27 cellular contexts compared by ENCODE assay signal in genomic region chr3:64748244-64748894, GRCh38.
A peak's percentile ranks its signal among the peaks of the same experiment; 100 is the strongest.
DNase-seq lines count a peak whose midpoint lies in the region; ATAC-seq, FAIRE-seq and TF ChIP-seq lines count a peak whose summit lies in the region.
"Had no signal": no experiment of that assay in that cellular context is flagged by ENCODE, and none has a peak within 500 bp of the region (broad histone marks: within the 10 kb centered on the region; RNA-seq: fewer than 3 reads in every experiment).

No MANE protein-coding gene starts in this region.

- H3K4me3 Mint-ChIP-seq in H9: no peak overlapping the region
- H3K4me3 Mint-ChIP-seq: activated naive CD4-positive, alpha-beta T cell treated with anti-CD3 and anti-CD28 coated beads for 36 hours; activated T-cell treated with anti-CD3 and anti-CD28 coated beads, Interleukin-2, amount 50 U/mL, for 4 hours; effector memory CD8-positive, alpha-beta T cell; naive thymus-derived CD4-positive, alpha-beta T cell; stimulated activated naive CD8-positive, alpha-beta T cell treated with anti-CD3 and anti-CD28 coated beads, Interleukin-15, amount 100 ng/mL, for 72 hours had no signal

- no peak for FAIRE-seq in GM12891 (lab: Jason Lieb, UNC)
- FAIRE-seq: colon, HepG2 had no signal

- TF ChIP-seq POLR2A in thyroid gland (IDR thresholded peaks at IDR 0.05): no peak
- no peak for TF ChIP-seq POLR2A in GM12891 (IDR thresholded peaks at IDR 0.05; ENCODE audit: low read depth, low read length)

- H2BK5ac ChIP-seq in H9 (ENCODE audit: insufficient read length, low read length) (no peak overlapping the region), neuronal stem cell (ENCODE audit: low read length) (no peak overlapping the region)

- H3K79me2 ChIP-seq in H9 (ENCODE audit: insufficient read depth, low read length) (no peaks in the 10 kb centered on the region), PC-3 (ENCODE audit: low read length) (no peaks in the 10 kb centered on the region)

- TF ChIP-seq CTCF in H9 (conservative IDR thresholded peaks at IDR 0.05) (no peak), PC-3 (conservative IDR thresholded peaks at IDR 0.05; ENCODE audit: low read depth, low read length) (no peak), thyroid gland (IDR thresholded peaks at IDR 0.05) (no peak)

- H3K27me3 ChIP-seq in H9 (ENCODE audit: insufficient read depth, low read length) (no peaks in the 10 kb centered on the region), NT2/D1 (ENCODE audit: insufficient read depth, insufficient read length) (no peaks in the 10 kb centered on the region), neuronal stem cell (ENCODE audit: control insufficient read depth in 3 of 3, insufficient read depth in 3 of 3, low read depth in 1 of 3, low read length in 3 of 3) (no peaks in the 10 kb centered on the region), PC-3 (ENCODE audit: low read length) (no peaks in the 10 kb centered on the region), thyroid gland (no peaks in the 10 kb centered on the region)
- H3K27me3 ChIP-seq: heart left ventricle, left lung had no signal

- no peaks in the 10 kb centered on the region for H3K9me3 ChIP-seq in H9 (ENCODE audit: control insufficient read depth, low read depth, low read length)
- H3K9me3 ChIP-seq in NT2/D1 (ENCODE audit: insufficient read depth, low read length): no peaks in the 10 kb centered on the region
- no peaks in the 10 kb centered on the region for H3K9me3 ChIP-seq in neuronal stem cell (replicated peaks in 1 of 2; ENCODE audit: control insufficient read depth in 2 of 2, insufficient read depth in 1 of 2, low read depth in 1 of 2, low read length in 2 of 2)
- H3K9me3 ChIP-seq in PC-3 (ENCODE audit: low read length): no peaks in the 10 kb centered on the region
- H3K9me3 ChIP-seq in thyroid gland: no peaks in the 10 kb centered on the region
- H3K9me3 ChIP-seq: left lung had no signal

- H3K4me2 ChIP-seq in H9 (ENCODE audit: insufficient read depth, insufficient read length, low read length) (peak overlapping the region; percentile 3), neuronal stem cell (ENCODE audit: insufficient read depth, low read length, poor library complexity, severe bottlenecking) (no peak overlapping the region), PC-3 (ENCODE audit: low read length) (no peak overlapping the region)

- H3K56ac ChIP-seq in H9 (ENCODE audit: insufficient read length, low read depth, low read length): no peak overlapping the region

- H3K27me3 Mint-ChIP-seq in H9 (ENCODE audit: low read depth): no peaks in the 10 kb centered on the region
- H3K27me3 Mint-ChIP-seq: effector memory CD8-positive, alpha-beta T cell; stimulated activated naive CD8-positive, alpha-beta T cell treated with anti-CD3 and anti-CD28 coated beads, Interleukin-15, amount 100 ng/mL, for 72 hours had no signal

- no peaks in the 10 kb centered on the region for H3F3A ChIP-seq in PC-3 (ENCODE audit: low read length, unreplicated experiment)

- H4K5ac ChIP-seq in H9 (ENCODE audit: insufficient read length, low read depth, low read length): no peak overlapping the region

- H3K23me2 ChIP-seq in H9 (ENCODE audit: insufficient read length, low read depth, low read length, poor library complexity, severe bottlenecking): no peaks in the 10 kb centered on the region

- H3K9ac ChIP-seq in H9 (ENCODE audit: extremely low read depth, insufficient read length, low read length) (no peak overlapping the region), NT2/D1 (ENCODE audit: insufficient read length, low read depth) (no peak overlapping the region), neuronal stem cell (ENCODE audit: low read depth, low read length, poor library complexity) (no peak overlapping the region), PC-3 (ENCODE audit: low read length) (no peak overlapping the region)
- H3K9ac ChIP-seq: GM23248 had no signal

- ATAC-seq in PC-3: no peak
- ATAC-seq: activated T-cell treated with anti-CD3 and anti-CD28 coated beads, Interleukin-2, amount 50 U/mL, for 4 hours; effector memory CD8-positive, alpha-beta T cell; heart left ventricle; HepG2; left lung; naive thymus-derived CD4-positive, alpha-beta T cell; stimulated activated naive CD8-positive, alpha-beta T cell treated with anti-CD3 and anti-CD28 coated beads, Interleukin-15, amount 100 ng/mL, for 72 hours had no signal

- WGBS in H9 (ENCODE audit: extremely low coverage, insufficient read length, low lambda C conversion rate): no CpG with 5 or more reads among the region's 6 CpGs
- no CpG with 5 or more reads among the region's 6 CpGs for WGBS in neuronal stem cell (ENCODE audit: extremely low coverage in 2 of 2, insufficient read length in 2 of 2, insufficient replicate concordance in 1 of 2), 2 donors
- 51 to 61% methylated on average over 6 of the region's 6 CpGs for WGBS in thyroid gland, 2 donors

- H4K8ac ChIP-seq in H9 (replicated peaks; ENCODE audit: insufficient read length, low read depth, low read length) (no peak overlapping the region), neuronal stem cell (ENCODE audit: low read depth, low read length) (no peak overlapping the region)

- H2BK15ac ChIP-seq in H9 (ENCODE audit: low read depth, low read length) (no peak overlapping the region), neuronal stem cell (ENCODE audit: low read length) (no peak overlapping the region)

- H3K27ac ChIP-seq in H9 (ENCODE audit: insufficient read length, low read depth, low read length) (no peak overlapping the region), neuronal stem cell (replicated peaks; ENCODE audit: low read length) (no peak overlapping the region), PC-3 (ENCODE audit: low read length) (no peak overlapping the region), thyroid gland (no peak overlapping the region)
- H3K27ac ChIP-seq: GM23248, heart left ventricle, HL-60, left lung, skin epidermis, VCaP had no signal

- H2BK20ac ChIP-seq in H9 (ENCODE audit: low read depth, low read length, poor library complexity, severe bottlenecking): no peak overlapping the region

- H3K4me1 ChIP-seq in H9 (ENCODE audit: insufficient read depth, low read length): peaks cover 4% of the 10 kb centered on the region; the same call in 1 of the 2 replicates
- peaks cover 2% of the 10 kb centered on the region for H3K4me1 ChIP-seq in NT2/D1 (ENCODE audit: insufficient read depth, insufficient read length)
- peaks cover 4 to 5% of the 10 kb centered on the region in 2 donors for H3K4me1 ChIP-seq in neuronal stem cell (ENCODE audit: control insufficient read depth in 2 of 2, insufficient read depth in 1 of 2, low read depth in 1 of 2, low read length in 2 of 2)
- no peaks in the 10 kb centered on the region for H3K4me1 ChIP-seq in PC-3 (ENCODE audit: insufficient read depth, low read length)
- peaks cover 0 to 5% of the 10 kb centered on the region in 2 donors for H3K4me1 ChIP-seq in thyroid gland
- H3K4me1 ChIP-seq: left lung had no signal

- H2BK12ac ChIP-seq in H9 (ENCODE audit: insufficient read length, low read depth, low read length) (no peak overlapping the region), neuronal stem cell (ENCODE audit: low read length) (no peak overlapping the region)

- CTCF ChIA-PET in PC-3 (lab: Charles Lee): no interaction called here

- H4K20me1 ChIP-seq in H9 (ENCODE audit: control insufficient read depth, insufficient read depth, insufficient read length) (no peaks in the 10 kb centered on the region), PC-3 (ENCODE audit: low read length) (no peaks in the 10 kb centered on the region)

- H3K36me3 ChIP-seq in NT2/D1 (ENCODE audit: insufficient read depth, insufficient read length, low read length) (no peaks in the 10 kb centered on the region), neuronal stem cell (replicated peaks in 1 of 2; ENCODE audit: control insufficient read depth in 2 of 2, insufficient read depth in 2 of 2, low read length in 2 of 2) (no peaks in the 10 kb centered on the region), PC-3 (ENCODE audit: low read depth, low read length) (no peaks in the 10 kb centered on the region), thyroid gland (no peaks in the 10 kb centered on the region)
- H3K36me3 ChIP-seq: left lung had no signal

- BruUV-seq in PC-3 (replicated peaks; lab: Mats Ljungman, UMichigan): no TSS peak

- no peak overlapping the region for H3K18ac ChIP-seq in H9 (ENCODE audit: insufficient read length, low read depth, low read length)
- H3K18ac ChIP-seq in neuronal stem cell (ENCODE audit: low read length): no peak overlapping the region

- no peak overlapping the region for H3K4ac ChIP-seq in H9 (ENCODE audit: low read depth, low read length)
- H3K4ac ChIP-seq in neuronal stem cell (ENCODE audit: low read length): no peak overlapping the region

- H3K9me2 ChIP-seq in PC-3 (replicated peaks; ENCODE audit: low read length): no peaks in the 10 kb centered on the region

- H3K23ac ChIP-seq in H9 (ENCODE audit: insufficient read length, low read depth, low read length) (no peak overlapping the region), neuronal stem cell (ENCODE audit: low read depth, low read length, poor library complexity) (no peak overlapping the region)

- DNase-seq in H9: peak; percentile 51
- peak; percentile 79 for DNase-seq in NT2/D1 (ENCODE audit: low read depth, low spot score)
- DNase-seq in iPS DF 19.7 (ENCODE audit: low read depth, low spot score): peak; percentile 61
- DNase-seq in neuronal stem cell (ENCODE audit: low spot score): no peak
- DNase-seq in PC-3: no peak
- no peak for DNase-seq in thyroid gland
- no peak for DNase-seq in GM12891 (ENCODE audit: insufficient read length, low spot score)
- DNase-seq: ACHN; activated CD4-positive, alpha-beta T cell treated with anti-CD3 and anti-CD28 coated beads for 48 hours; activated naive CD4-positive, alpha-beta T cell treated with anti-CD3 and anti-CD28 coated beads for 36 hours; activated T-cell treated with anti-CD3 and anti-CD28 coated beads, Interleukin-2, amount 50 U/mL, for 4 hours; effector memory CD8-positive, alpha-beta T cell; foreskin fibroblast; GM23248; heart left ventricle; left lung; naive thymus-derived CD4-positive, alpha-beta T cell; NCI-H2171; NCI-H526 treated with DMSO at 0.1 percent for 48 hours; OCI-M1; stimulated activated CD8-positive, alpha-beta memory T cell treated with anti-CD3 and anti-CD28 coated beads, Interleukin-4, amount 100 ng/mL, for 48 hours; stimulated activated naive CD8-positive, alpha-beta T cell treated with anti-CD3 and anti-CD28 coated beads, Interleukin-15, amount 100 ng/mL, for 72 hours had no signal

- peaks cover 0 to 5% (median 0%) of the 10 kb centered on the region in 3 experiments; a peak in 2 of 7 replicates for H3K36me3 Mint-ChIP-seq in H9 (ENCODE audit: insufficient read depth in 1 of 3, low read depth in 3 of 3)
- H3K36me3 Mint-ChIP-seq: naive thymus-derived CD4-positive, alpha-beta T cell had no signal

- H2AFZ ChIP-seq in H9 (ENCODE audit: low read length) (peak overlapping the region; percentile 24), neuronal stem cell (ENCODE audit: low read length) (peak overlapping the region; percentile 2), PC-3 (ENCODE audit: low read length) (no peak overlapping the region)
- H2AFZ ChIP-seq: GM23248 had no signal

- H4K91ac ChIP-seq in H9 (ENCODE audit: insufficient read length, low read depth, low read length) (no peak overlapping the region), neuronal stem cell (ENCODE audit: low read depth, low read length, poor library complexity) (no peak overlapping the region)

- H3K4me3 ChIP-seq in NT2/D1 (ENCODE audit: insufficient read length, low read depth): no peak overlapping the region
- no peak overlapping the region for H3K4me3 ChIP-seq in neuronal stem cell (ENCODE audit: low read length in 2 of 2)
- no peak overlapping the region for H3K4me3 ChIP-seq in PC-3 (ENCODE audit: low read length)
- no peak overlapping the region for H3K4me3 ChIP-seq in thyroid gland (replicated peaks in 1 of 3)
- H3K4me3 ChIP-seq: GM23248, heart left ventricle, left lung, skin epidermis had no signal

- POLR2A ChIA-PET in PC-3 (lab: Charles Lee; ENCODE audit: unreplicated experiment): no interaction called here

- H3K14ac ChIP-seq in H9 (ENCODE audit: insufficient read depth, low read length): no peak overlapping the region
- H3K14ac ChIP-seq in neuronal stem cell (ENCODE audit: low read length): no peak overlapping the region

- H3K79me1 ChIP-seq in H9 (ENCODE audit: insufficient read depth, low read depth, low read length, poor library complexity, severe bottlenecking) (no peaks in the 10 kb centered on the region), neuronal stem cell (ENCODE audit: low read depth, low read length) (no peaks in the 10 kb centered on the region)

- peak overlapping the region; percentile 5 to 96 (median 10); a peak in 5 of 7 replicates for H3K27ac Mint-ChIP-seq in H9
- H3K27ac Mint-ChIP-seq: activated naive CD4-positive, alpha-beta T cell treated with anti-CD3 and anti-CD28 coated beads for 36 hours; effector memory CD8-positive, alpha-beta T cell; naive thymus-derived CD4-positive, alpha-beta T cell; stimulated activated naive CD8-positive, alpha-beta T cell treated with anti-CD3 and anti-CD28 coated beads, Interleukin-15, amount 100 ng/mL, for 72 hours had no signal

- H3K4me1 Mint-ChIP-seq in H9: peaks cover 38 to 58% of the 10 kb centered on the region in 2 experiments
- H3K4me1 Mint-ChIP-seq: naive thymus-derived CD4-positive, alpha-beta T cell; stimulated activated naive CD8-positive, alpha-beta T cell treated with anti-CD3 and anti-CD28 coated beads, Interleukin-15, amount 100 ng/mL, for 72 hours had no signal

- no peak overlapping the region for H3T11ph ChIP-seq in H9 (ENCODE audit: low read length)

- H2BK120ac ChIP-seq in H9 (ENCODE audit: low read depth, low read length, poor library complexity, severe bottlenecking): no peak overlapping the region
- H2BK120ac ChIP-seq in neuronal stem cell (ENCODE audit: low read depth, low read length): no peak overlapping the region

- intact Hi-C loops in PC-3 (cut with micrococcal nuclease) (no loop called here), thyroid gland (cut with DNase I) (no loop called here)

- peaks cover 2 to 5% of the 10 kb centered on the region in 2 experiments; a peak in 3 of 5 replicates for H3K9me3 Mint-ChIP-seq in H9

- H2AK5ac ChIP-seq in H9 (ENCODE audit: insufficient read length, low read length) (no peak overlapping the region), neuronal stem cell (ENCODE audit: low read depth, low read length) (no peak overlapping the region)

Comparison
In these comparisons a context has a peak if more than half of its experiments do, and no peak if none do; other contexts are left out.
1. DNase-seq: peak in H9 (single experiment), NT2/D1 (single experiment) and iPS DF 19.7 (single experiment); none in neuronal stem cell (single experiment), PC-3 (single experiment), thyroid gland (0 of 2) and GM12891 (single experiment).